10 cellular contexts compared by ENCODE assay signal in the genomic region with DNA sequence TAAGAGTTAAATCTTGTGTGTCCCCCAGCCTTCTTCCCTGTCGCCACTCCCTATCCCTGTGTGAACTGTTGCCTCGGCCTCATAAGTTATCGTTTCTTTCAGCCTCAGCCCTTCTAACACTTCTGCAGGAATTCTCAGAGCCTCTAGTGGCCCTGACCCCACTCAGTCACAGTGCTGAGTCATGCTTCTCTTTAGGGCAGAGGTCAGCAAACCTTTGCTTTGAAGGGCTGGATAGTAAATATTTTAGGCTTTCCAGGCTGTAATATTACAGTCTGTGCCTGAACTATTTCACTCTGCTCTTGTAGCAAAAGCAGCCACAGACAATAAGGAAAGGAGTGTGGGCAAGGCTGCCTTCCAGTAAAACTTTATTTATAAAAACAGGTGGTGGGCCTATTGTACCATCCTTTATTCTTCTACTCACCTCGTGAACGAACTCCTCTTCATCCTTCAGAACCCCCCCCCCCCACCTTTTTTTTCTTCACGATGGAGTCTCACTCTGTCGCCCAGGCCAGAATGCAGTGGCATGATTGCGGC. TPM values are rescaled to one million over a fixed set of nuclear protein-coding genes. Genes with fewer than 3 reads are reported as not detected.
DNase-seq lines count a peak whose midpoint lies in the region; ATAC-seq, FAIRE-seq and TF ChIP-seq lines count a peak whose summit lies in the region.
"Had no signal": no experiment of that assay in that cellular context is flagged by ENCODE, and none has a peak within 500 bp of the region (broad histone marks: within the 10 kb centered on the region; RNA-seq: fewer than 3 reads in every experiment).

No MANE protein-coding gene starts in this region.

- H3K4me3 ChIP-seq in PC-3 (ENCODE audit: low read length), result peak overlapping the region; percentile 32; the same call in 1 of the 2 replicates
- H3K4me3 ChIP-seq in fibroblast of pulmonary artery (replicated peaks; ENCODE audit: low read depth, low read length), result no peak overlapping the region
- H3K4me3 ChIP-seq in pancreas, result no peak overlapping the region

- POLR2A ChIA-PET in PC-3 (lab: Charles Lee; ENCODE audit: unreplicated experiment), result no interaction called here

- H3K9me3 ChIP-seq in PC-3 (ENCODE audit: low read length) (no peaks in the 10 kb centered on the region), pancreas (no peaks in the 10 kb centered on the region)

- peak overlapping the region; percentile 19; the same call in 1 of the 2 replicates for H3K27ac ChIP-seq in PC-3 (ENCODE audit: low read length)
- H3K27ac ChIP-seq in pancreas, result no peak overlapping the region

- ATAC-seq in PC-3 (peak; percentile 87), pancreas (peak in 3 of 4 donors; percentile 24 to 62 (median 38))

- H3K79me2 ChIP-seq in PC-3 (ENCODE audit: low read length), result peaks cover 70% of the 10 kb centered on the region

- no peak overlapping the region for H3K9ac ChIP-seq in PC-3 (ENCODE audit: low read length)

- DNase-seq in Caki2 (ENCODE audit: low read depth), result peak; percentile 54
- peak; percentile 53 for DNase-seq in PC-3
- DNase-seq in fibroblast of pulmonary artery (ENCODE audit: low read depth), result peak; percentile 58
- no peak for DNase-seq in pancreas
- no peak for DNase-seq in NCI-H1417 (lab: John Stamatoyannopoulos, UW)
- no peak for DNase-seq in foreskin melanocyte
- no peak for DNase-seq in SIG-M5 (lab: John Stamatoyannopoulos, UW)
- DNase-seq in GM19240 (ENCODE audit: insufficient read length, low spot score), result no peak
- DNase-seq: activated T-cell treated with anti-CD3 and anti-CD28 coated beads, Interleukin-2, amount 50 U/mL, for 48 hours; stimulated activated CD4-positive, alpha-beta T cell treated with anti-CD3 and anti-CD28 coated beads, Interleukin-4, amount 100 ng/mL, for 24 hours had no signal

- H3K4me1 ChIP-seq in PC-3 (ENCODE audit: insufficient read depth, low read length) (peaks cover 11% of the 10 kb centered on the region), pancreas (peaks cover 0 to 2% (median 0%) of the 10 kb centered on the region in 3 donors)

- H2AFZ ChIP-seq in PC-3 (ENCODE audit: low read length), result no peak overlapping the region

- CTCF ChIA-PET in PC-3 (lab: Charles Lee), result no interaction called here

- peak overlapping the region; percentile 69 for H3K4me2 ChIP-seq in PC-3 (ENCODE audit: low read length)

- H3K27me3 ChIP-seq in PC-3 (ENCODE audit: low read length) (no peaks in the 10 kb centered on the region), pancreas (no peaks in the 10 kb centered on the region)

- H3K9me2 ChIP-seq in PC-3 (replicated peaks; ENCODE audit: low read length), result no peaks in the 10 kb centered on the region

- no peak for TF ChIP-seq CTCF in PC-3 (conservative IDR thresholded peaks at IDR 0.05; ENCODE audit: low read depth, low read length)
- TF ChIP-seq CTCF in fibroblast of pulmonary artery (IDR thresholded peaks at IDR 0.05; ENCODE audit: low read length, missing control alignments), result no peak
- no peak for TF ChIP-seq CTCF in pancreas (IDR thresholded peaks at IDR 0.05)

- no peaks in the 10 kb centered on the region for H3F3A ChIP-seq in PC-3 (ENCODE audit: low read length, unreplicated experiment)

- H4K20me1 ChIP-seq in PC-3 (ENCODE audit: low read length), result no peaks in the 10 kb centered on the region

- WGBS in pancreas, 2 donors, result 83 to 85% methylated on average over 8 of the region's 8 CpGs

- in situ Hi-C loops in Caki2 (cut with HindIII; ENCODE audit: low pct_unique_long_range_greater_than_20kb, low sequenced_read_pairs), result no loop called here

- intact Hi-C loops in PC-3 (cut with micrococcal nuclease) (no loop called here), pancreas (cut with DNase I) (no loop called here)

- FAIRE-seq in pancreas (lab: Jason Lieb, UNC), result no peak

- H3K36me3 ChIP-seq in PC-3 (ENCODE audit: low read depth, low read length) (peaks cover 11% of the 10 kb centered on the region), pancreas (peaks cover 0 to 8% (median 0%) of the 10 kb centered on the region in 3 donors)

- BruUV-seq in PC-3 (replicated peaks; lab: Mats Ljungman, UMichigan), result no TSS peak

RNA-seq across cellular contexts. Expression of gene MYO9B, which starts 22.1 kb away (rescaled TPM):
- 29.6 and 49.7 TPM in 2 replicates for total RNA-seq in Caki2 (2014; rRNA removed; shearing (Covaris generic); ENCODE audit: low replicate concordance)
- total RNA-seq in PC-3 (2014; rRNA removed), result 68.3 and 76.1 TPM in 2 replicates
- total RNA-seq in pancreas, result 10 to 100 TPM; 16.6 to 49.2 (median 20.8) TPM
- polyA plus RNA-seq in pancreas, result 10 to 100 TPM; 40.9 to 53.4 TPM

RNA-seq across cellular contexts. Expression of gene HAUS8, which starts 22.4 kb away (rescaled TPM):
- total RNA-seq in Caki2 (2014; rRNA removed; shearing (Covaris generic); ENCODE audit: low replicate concordance), result 23.7 and 24.2 TPM in 2 replicates
- total RNA-seq in PC-3 (2014; rRNA removed) (19.1 and 21.3 TPM in 2 replicates), pancreas (1 to 10 TPM; 2.0 to 5.6 (median 2.1) TPM)
- polyA plus RNA-seq in pancreas, result 10 to 100 TPM in 1 of 2 donors, 1 to 10 TPM in 1; 6.5 to 12.0 TPM

Comparison
In these comparisons a context has a peak if more than half of its experiments do, and no peak if none do; other contexts are left out.
1. DNase-seq: peak in Caki2 (single experiment), PC-3 (single experiment) and fibroblast of pulmonary artery (single experiment); none in pancreas (0 of 6), NCI-H1417 (0 of 3), foreskin melanocyte (single experiment), SIG-M5 (single experiment) and GM19240 (single experiment).